In the genomic region with DNA sequence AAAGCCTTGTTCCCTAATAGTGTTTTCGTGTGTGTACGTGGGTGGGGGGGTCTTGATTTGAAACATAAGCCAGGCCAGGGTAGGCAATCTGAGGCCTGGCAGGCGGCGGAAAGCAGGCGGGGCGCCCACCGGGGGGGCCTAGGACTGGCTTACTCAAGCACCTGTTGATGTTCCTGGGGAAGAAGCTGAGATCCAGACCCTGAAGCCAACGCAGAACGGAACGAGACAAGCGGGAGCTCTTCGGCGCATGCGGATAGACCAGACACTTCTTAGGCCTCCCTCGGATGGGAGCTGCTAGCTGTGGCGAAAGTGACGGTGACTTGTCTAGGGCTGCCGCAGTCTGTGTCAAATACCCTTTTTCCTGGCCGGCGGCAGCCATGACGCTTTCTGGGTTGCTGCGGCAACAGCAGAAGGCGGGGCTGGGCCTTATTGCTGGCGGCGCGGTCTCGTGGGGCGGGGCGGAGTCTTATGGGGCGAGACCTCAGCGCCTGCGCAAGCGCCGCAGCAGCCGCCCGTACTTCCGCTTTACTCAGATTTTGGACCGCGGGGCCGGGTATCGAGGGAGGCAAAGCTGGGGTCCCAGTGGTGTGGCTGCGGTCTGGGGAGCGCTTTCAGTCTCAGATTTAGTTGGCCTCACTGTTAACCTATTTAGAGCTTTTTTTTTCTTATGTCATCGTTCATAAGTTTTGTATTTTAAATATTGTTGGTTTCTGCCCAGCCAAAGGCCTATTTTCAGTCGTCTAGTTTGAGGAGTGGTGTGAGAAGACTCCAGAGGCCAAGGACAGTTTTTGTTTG, we compare ENCODE assay signal across 8 cellular contexts. TPM values are rescaled to one million over a fixed set of nuclear protein-coding genes. Genes with fewer than 3 reads are reported as not detected.
DNase-seq lines count a peak whose midpoint lies in the region; ATAC-seq, FAIRE-seq and TF ChIP-seq lines count a peak whose summit lies in the region.

A gene (minus strand): TSS at position 402 of the 795 bp plus-strand sequence. CDS start 23 bp downstream, at position 379.

- no peak within 1 kb of the TSS for H2BK15ac ChIP-seq in neuronal stem cell (ENCODE audit: low read length)

- no peaks in the 10 kb centered on the region for H3K36me3 ChIP-seq in neuronal stem cell (replicated peaks in 1 of 2; ENCODE audit: control insufficient read depth in 2 of 2, insufficient read depth in 2 of 2, low read length in 2 of 2)

- no peak within 1 kb of the TSS for H2BK120ac ChIP-seq in neuronal stem cell (ENCODE audit: low read depth, low read length)

- ATAC-seq in HG02571 (IDR thresholded peaks at IDR 0.05; ENCODE audit: unreplicated experiment) = peak; percentile 99

- H3K79me1 ChIP-seq in neuronal stem cell (ENCODE audit: low read depth, low read length) = no peaks in the 10 kb centered on the region

- H3K36me3 Mint-ChIP-seq in activated naive CD4-positive, alpha-beta T cell treated with anti-CD3 and anti-CD28 coated beads, Interleukin-2, amount 10 ng/mL, durations not matched to agents 7 days and 5 days = peaks cover 3% of the 10 kb centered on the region

- CTCF ChIA-PET in activated naive CD4-positive, alpha-beta T cell treated with anti-CD3 and anti-CD28 coated beads, Interleukin-2, amount 10 ng/mL, durations not matched to agents 7 days and 5 days (lab: Charles Lee) = interaction anchor here (1.0 kb wide), 1 partner anchor 146 kb away, joined by 3 read pairs; no protein-coding TSS in a partner anchor

- no peak within 1 kb of the TSS for H3K9ac ChIP-seq in neuronal stem cell (ENCODE audit: low read depth, low read length, poor library complexity)

- DNase-seq in GDM1 (lab: John Stamatoyannopoulos, UW) (peak; percentile 82), NB4 (ENCODE audit: low read depth) (peak; percentile 90), SK-N-DZ (ENCODE audit: low spot score) (peak; percentile 91), frontal cortex (ENCODE audit: low spot score in 2 of 2) (peak; percentile 75 to 87), neuronal stem cell (ENCODE audit: low spot score) (peak; percentile 83), stromal cell of bone marrow (ENCODE audit: low read depth) (peak; percentile 83)
- peak; percentile 96 for DNase-seq in activated naive CD4-positive, alpha-beta T cell treated with anti-CD3 and anti-CD28 coated beads, Interleukin-2, amount 10 ng/mL, durations not matched to agents 7 days and 5 days

- H3K4me2 ChIP-seq in neuronal stem cell (ENCODE audit: insufficient read depth, low read length, poor library complexity, severe bottlenecking) = peak within 1 kb of the TSS; percentile 96

- H3K9me3 Mint-ChIP-seq in activated naive CD4-positive, alpha-beta T cell treated with anti-CD3 and anti-CD28 coated beads, Interleukin-2, amount 10 ng/mL, durations not matched to agents 7 days and 5 days = no peaks in the 10 kb centered on the region

- H2BK5ac ChIP-seq in neuronal stem cell (ENCODE audit: low read length) = no peak within 1 kb of the TSS

- no peak within 1 kb of the TSS for H3K27ac ChIP-seq in neuronal stem cell (replicated peaks; ENCODE audit: low read length)

- no peaks in the 10 kb centered on the region for H3K27me3 ChIP-seq in neuronal stem cell (ENCODE audit: control insufficient read depth in 3 of 3, insufficient read depth in 3 of 3, low read depth in 1 of 3, low read length in 3 of 3)

- H2AFZ ChIP-seq in neuronal stem cell (ENCODE audit: low read length) = peak within 1 kb of the TSS; percentile 95

- peaks cover 20% of the 10 kb centered on the region for H3K4me1 Mint-ChIP-seq in activated naive CD4-positive, alpha-beta T cell treated with anti-CD3 and anti-CD28 coated beads, Interleukin-2, amount 10 ng/mL, durations not matched to agents 7 days and 5 days

- H3K27ac Mint-ChIP-seq in activated naive CD4-positive, alpha-beta T cell treated with anti-CD3 and anti-CD28 coated beads, Interleukin-2, amount 10 ng/mL, durations not matched to agents 7 days and 5 days = peak within 1 kb of the TSS; percentile 83

- TF ChIP-seq CTCF in NB4 (IDR thresholded peaks at IDR 0.05; ENCODE audit: low read depth, low read length) = no peak

- no peak within 1 kb of the TSS for H2AK5ac ChIP-seq in neuronal stem cell (ENCODE audit: low read depth, low read length)

- peak within 1 kb of the TSS; percentile 79 for H3K4me3 Mint-ChIP-seq in activated naive CD4-positive, alpha-beta T cell treated with anti-CD3 and anti-CD28 coated beads, Interleukin-2, amount 10 ng/mL, durations not matched to agents 7 days and 5 days

- H3K23ac ChIP-seq in neuronal stem cell (ENCODE audit: low read depth, low read length, poor library complexity) = no peak within 1 kb of the TSS

- H3K27me3 Mint-ChIP-seq in activated naive CD4-positive, alpha-beta T cell treated with anti-CD3 and anti-CD28 coated beads, Interleukin-2, amount 10 ng/mL, durations not matched to agents 7 days and 5 days = peaks cover 11% of the 10 kb centered on the region

- no CpG with 5 or more reads among the region's 45 CpGs for WGBS in neuronal stem cell (ENCODE audit: extremely low coverage in 2 of 2, insufficient read length in 2 of 2, insufficient replicate concordance in 1 of 2), 2 donors

- peak within 1 kb of the TSS; percentile 72 for H3K18ac ChIP-seq in neuronal stem cell (ENCODE audit: low read length)

- H3K14ac ChIP-seq in neuronal stem cell (ENCODE audit: low read length) = no peak within 1 kb of the TSS

- H2BK12ac ChIP-seq in neuronal stem cell (ENCODE audit: low read length) = no peak within 1 kb of the TSS

- no peaks in the 10 kb centered on the region for H3K4me1 ChIP-seq in neuronal stem cell (ENCODE audit: control insufficient read depth in 2 of 2, insufficient read depth in 1 of 2, low read depth in 1 of 2, low read length in 2 of 2)

- H4K91ac ChIP-seq in neuronal stem cell (ENCODE audit: low read depth, low read length, poor library complexity) = no peak within 1 kb of the TSS

- peak within 1 kb of the TSS; percentile 59 for H3K4me3 ChIP-seq in NB4 (ENCODE audit: low read depth, low read length)
- peak within 1 kb of the TSS; percentile 72 to 79 for H3K4me3 ChIP-seq in neuronal stem cell (ENCODE audit: low read length in 2 of 2)

- H3K4ac ChIP-seq in neuronal stem cell (ENCODE audit: low read length) = no peak within 1 kb of the TSS

- no peak within 1 kb of the TSS for H4K8ac ChIP-seq in neuronal stem cell (ENCODE audit: low read depth, low read length)

- no peak for FAIRE-seq in frontal cortex (lab: Jason Lieb, UNC)

- no peak for TF ChIP-seq POLR2A in NB4 (IDR thresholded peaks at IDR 0.05; ENCODE audit: extremely low read depth, insufficient read length)

- H3K9me3 ChIP-seq in neuronal stem cell (replicated peaks in 1 of 2; ENCODE audit: control insufficient read depth in 2 of 2, insufficient read depth in 1 of 2, low read depth in 1 of 2, low read length in 2 of 2) = no peaks in the 10 kb centered on the region

RNA-seq across cellular contexts. Expression of the gene that starts here (rescaled TPM):
- polyA plus RNA-seq in SK-N-DZ (2014; cell fraction: cytosol; rRNA removed) = 0.41 and 0.45 TPM in 2 replicates
- 0.70 TPM in 1 of 2 replicates, not detected in the other for polyA plus RNA-seq in SK-N-DZ (2014; cell fraction: nucleus; rRNA removed)
- total RNA-seq in frontal cortex = 0.82 TPM
- polyA plus RNA-seq in neuronal stem cell (2013, experiment 1 of 2) = 0.20 TPM
- 0.19 TPM for polyA plus RNA-seq in neuronal stem cell (2013, experiment 2 of 2)

Comparison
In these comparisons a context has a peak if more than half of its experiments do, and no peak if none do; other contexts are left out.
1. Peak in DNase-seq in frontal cortex; RNA of the gene not detected or under 1 TPM.